ENCODE assay signal across 19 cellular contexts in the genomic region with DNA sequence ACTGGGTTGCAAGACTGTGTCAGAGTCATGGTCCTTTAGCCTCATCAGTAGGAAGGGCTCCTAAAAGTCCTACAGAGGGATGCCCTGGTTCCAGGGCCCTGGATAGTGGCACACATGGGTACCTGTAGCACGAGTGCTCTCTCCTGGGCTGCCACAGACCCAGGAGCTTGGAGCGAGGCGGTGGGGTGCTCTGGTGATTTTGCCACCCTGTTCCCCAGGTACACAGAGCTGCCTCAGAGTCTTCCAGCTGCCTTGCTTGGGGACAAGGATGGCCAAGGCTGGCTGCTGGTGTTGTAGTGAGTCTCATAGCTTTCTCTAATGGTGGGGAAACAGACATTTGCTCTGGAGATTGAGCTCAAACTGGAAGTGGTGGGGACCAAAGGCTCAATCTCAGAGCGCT. TPM values are rescaled to one million over a fixed set of nuclear protein-coding genes. Genes with fewer than 3 reads are reported as not detected.
DNase-seq lines count a peak whose midpoint lies in the region; ATAC-seq and TF ChIP-seq lines count a peak whose summit lies in the region.
"Had no signal": no experiment of that assay in that cellular context is flagged by ENCODE, and none has a peak within 500 bp of the region (broad histone marks: within the 10 kb centered on the region; RNA-seq: fewer than 3 reads in every experiment).

No MANE protein-coding gene starts in this region.

- no peak overlapping the region for H3K4me3 Mint-ChIP-seq in brain
- peak overlapping the region; percentile 42 for H3K4me3 Mint-ChIP-seq in neural progenitor cell
- H3K4me3 Mint-ChIP-seq in osteocyte (ENCODE audit: unreplicated experiment), result no peak overlapping the region
- H3K4me3 Mint-ChIP-seq: CD4-positive, alpha-beta T cell; CD8-positive, alpha-beta T cell had no signal

- 95% methylated on average over 4 of the region's 4 CpGs for WGBS in hepatocyte (ENCODE audit: low lambda C conversion rate, missing lambda C conversion rate)

- H4K20me1 ChIP-seq in neural progenitor cell (ENCODE audit: low read depth) (no peaks in the 10 kb centered on the region), hepatocyte (ENCODE audit: insufficient read depth, poor library complexity, severe bottlenecking) (no peaks in the 10 kb centered on the region)
- H4K20me1 ChIP-seq: BLaER1 treated with 17β-estradiol and CSF1 and Interleukin-3, amounts not matched to agents 10 nM and 100 nM had no signal

- H2AFZ ChIP-seq in neural progenitor cell (replicated peaks), result no peak overlapping the region
- no peak overlapping the region for H2AFZ ChIP-seq in hepatocyte

- H3K27me3 Mint-ChIP-seq in brain (peaks cover 18% of the 10 kb centered on the region), neural progenitor cell (ENCODE audit: insufficient read depth, low read depth) (peaks cover 8% of the 10 kb centered on the region), osteocyte (ENCODE audit: unreplicated experiment) (no peaks in the 10 kb centered on the region)

- ATAC-seq in GM19351 (IDR thresholded peaks at IDR 0.05; ENCODE audit: unreplicated experiment) (no peak), GM19455 (IDR thresholded peaks at IDR 0.05; ENCODE audit: unreplicated experiment) (no peak)
- ATAC-seq: CD8-positive, alpha-beta T cell had no signal

- peak overlapping the region in 4 of 5 experiments; percentile 14 to 86 (median 45) for H3K27ac Mint-ChIP-seq in brain
- H3K27ac Mint-ChIP-seq in neural progenitor cell, result peak overlapping the region; percentile 76
- H3K27ac Mint-ChIP-seq in osteocyte (ENCODE audit: unreplicated experiment), result no peak overlapping the region
- H3K27ac Mint-ChIP-seq: CD4-positive, alpha-beta T cell; CD8-positive, alpha-beta T cell had no signal

- H3K9ac ChIP-seq in neural progenitor cell, result no peak overlapping the region
- H3K9ac ChIP-seq: BLaER1 treated with 17β-estradiol and CSF1 and Interleukin-3, amounts not matched to agents 10 nM and 100 nM had no signal

- H3K4me1 ChIP-seq in neural progenitor cell, result no peaks in the 10 kb centered on the region
- H3K4me1 ChIP-seq in BE2C, result no peaks in the 10 kb centered on the region
- no peaks in the 10 kb centered on the region for H3K4me1 ChIP-seq in hepatocyte (ENCODE audit: insufficient read depth)
- H3K4me1 ChIP-seq: Caco-2 had no signal

- H3K36me3 ChIP-seq in neural progenitor cell, result no peaks in the 10 kb centered on the region
- H3K36me3 ChIP-seq in BE2C, result no peaks in the 10 kb centered on the region
- H3K36me3 ChIP-seq in hepatocyte (replicated peaks; ENCODE audit: insufficient read depth, low read depth), result no peaks in the 10 kb centered on the region
- H3K36me3 ChIP-seq: BLaER1 treated with 17β-estradiol and CSF1 and Interleukin-3, amounts not matched to agents 10 nM and 100 nM had no signal

- TF ChIP-seq CTCF in brain (conservative IDR thresholded peaks at IDR 0.05) (no peak), neural progenitor cell (IDR thresholded peaks at IDR 0.05) (no peak), osteocyte (IDR thresholded peaks at IDR 0.05) (no peak), BE2C (IDR thresholded peaks at IDR 0.05; ENCODE audit: low read depth, low read length) (no peak), hepatocyte (IDR thresholded peaks at IDR 0.05; ENCODE audit: poor library complexity) (no peak)

- H3K79me2 ChIP-seq in neural progenitor cell (ENCODE audit: low read depth) (no peaks in the 10 kb centered on the region), hepatocyte (no peaks in the 10 kb centered on the region)

- no peaks in the 10 kb centered on the region for H3K36me3 Mint-ChIP-seq in brain
- H3K36me3 Mint-ChIP-seq in neural progenitor cell, result no peaks in the 10 kb centered on the region
- H3K36me3 Mint-ChIP-seq in osteocyte (ENCODE audit: unreplicated experiment), result no peaks in the 10 kb centered on the region
- H3K36me3 Mint-ChIP-seq: CD8-positive, alpha-beta T cell had no signal

- H3K9me3 Mint-ChIP-seq in brain (no peaks in the 10 kb centered on the region), neural progenitor cell (no peaks in the 10 kb centered on the region), osteocyte (ENCODE audit: unreplicated experiment) (peaks cover 10% of the 10 kb centered on the region)
- H3K9me3 Mint-ChIP-seq: CD4-positive, alpha-beta T cell; CD8-positive, alpha-beta T cell had no signal

- H3K4me2 ChIP-seq in neural progenitor cell (no peak overlapping the region), hepatocyte (no peak overlapping the region)
- H3K4me2 ChIP-seq: BLaER1 treated with 17β-estradiol and CSF1 and Interleukin-3, amounts not matched to agents 10 nM and 100 nM had no signal

- H3K4me1 Mint-ChIP-seq in brain (peaks cover 45% of the 10 kb centered on the region), neural progenitor cell (peaks cover 23% of the 10 kb centered on the region), osteocyte (ENCODE audit: unreplicated experiment) (no peaks in the 10 kb centered on the region)

- DNase-seq in neural progenitor cell (ENCODE audit: low spot score) (no peak), osteocyte (ENCODE audit: extremely low spot score, unreplicated experiment) (peak; percentile 75), BE2C (no peak), hepatocyte (ENCODE audit: low spot score) (no peak)
- DNase-seq: 8988T; ACHN; Caco-2; Calu3; CD4-positive, alpha-beta T cell; CD8-positive, alpha-beta T cell; DMS79 treated with DMSO at 0.1 percent for 48 hours; GF-D8 had no signal

- no peak overlapping the region for H3K27ac ChIP-seq in neural progenitor cell
- H3K27ac ChIP-seq in hepatocyte, result no peak overlapping the region
- H3K27ac ChIP-seq: BLaER1 treated with 17β-estradiol and CSF1 and Interleukin-3, amounts not matched to agents 10 nM and 100 nM; C4-2B had no signal

- H3K9me3 ChIP-seq in neural progenitor cell (ENCODE audit: low read depth) (no peaks in the 10 kb centered on the region), BE2C (no peaks in the 10 kb centered on the region), hepatocyte (ENCODE audit: low read depth) (no peaks in the 10 kb centered on the region)
- H3K9me3 ChIP-seq: BLaER1 treated with 17β-estradiol and CSF1 and Interleukin-3, amounts not matched to agents 10 nM and 100 nM; Caco-2 had no signal

- H3K27me3 ChIP-seq in neural progenitor cell, result no peaks in the 10 kb centered on the region
- no peaks in the 10 kb centered on the region for H3K27me3 ChIP-seq in BE2C
- H3K27me3 ChIP-seq in hepatocyte, result no peaks in the 10 kb centered on the region
- H3K27me3 ChIP-seq: BLaER1 treated with 17β-estradiol and CSF1 and Interleukin-3, amounts not matched to agents 10 nM and 100 nM had no signal

- H3K4me3 ChIP-seq in neural progenitor cell (no peak overlapping the region), BE2C (ENCODE audit: low read depth, low read length) (no peak overlapping the region), hepatocyte (no peak overlapping the region)
- H3K4me3 ChIP-seq: BLaER1 treated with 17β-estradiol and CSF1 and Interleukin-3, amounts not matched to agents 10 nM and 100 nM had no signal

- H3K9me2 ChIP-seq in hepatocyte (replicated peaks; ENCODE audit: insufficient read depth), result no peaks in the 10 kb centered on the region

- H3F3A ChIP-seq in neural progenitor cell (ENCODE audit: low read depth), result no peaks in the 10 kb centered on the region

RNA-seq across cellular contexts. Expression of gene OLFM4, which starts 53.9 kb away (rescaled TPM):
- 0.17 TPM for polyA plus RNA-seq in brain (ENCODE audit: insufficient read depth, low read depth, low replicate concordance)
- total RNA-seq in neural progenitor cell (ENCODE audit: low replicate concordance), result not detected in 2 replicates
- not detected in 2 replicates for total RNA-seq in osteocyte
- polyA plus RNA-seq in BE2C (2012; ENCODE audit: insufficient read depth, insufficient read length, low read depth), result not detected
- 18.3 and 20.7 TPM in 2 replicates for total RNA-seq in hepatocyte
- polyA plus RNA-seq in hepatocyte, result 4.5 and 11.1 TPM in 2 replicates
- total RNA-seq: A673; Caco-2; CD4-positive, alpha-beta T cell; CD8-positive, alpha-beta T cell had no signal
- polyA plus RNA-seq: AG04450 had no signal

Comparison
In these comparisons a context has a peak if more than half of its experiments do, and no peak if none do; other contexts are left out.
1. RNA of gene OLFM4, which starts 53.9 kb away (total RNA-seq): 18.3 to 20.7 TPM in hepatocyte; not detected in neural progenitor cell and not detected in osteocyte; every median in the first group is over 10 times any median in the second.